ENCODE assay signal across 8 cellular contexts in genomic region chr1:228379165-228379460, GRCh38. TPM values are rescaled to one million over a fixed set of nuclear protein-coding genes. Genes with fewer than 3 reads are reported as not detected.
DNase-seq lines count a peak whose midpoint lies in the region; ATAC-seq lines count a peak whose summit lies in the region.

No MANE protein-coding gene starts in this region.

- peak overlapping the region; percentile 80 for H3K4me3 Mint-ChIP-seq in activated T-cell treated with anti-CD3 and anti-CD28 coated beads, Interleukin-2, amount 50 U/mL, for 24 hours
- H3K4me3 Mint-ChIP-seq in activated naive CD8-positive, alpha-beta T cell treated with anti-CD3 and anti-CD28 coated beads for 36 hours: peak overlapping the region; percentile 78
- peak overlapping the region; percentile 77 to 80 for H3K4me3 Mint-ChIP-seq in stimulated activated naive B cell treated with anti-CD40 and anti-IgM and Interleukin-4, amounts not matched to agents 10 μg/mL and 1 μg/mL and 100 μg/mL, for 72 hours

- DNase-seq in activated T-cell treated with anti-CD3 and anti-CD28 coated beads, Interleukin-2, amount 50 U/mL, for 24 hours: peak; percentile 52
- DNase-seq in activated T-cell treated with anti-CD3 and anti-CD28 coated beads, Interleukin-2, amount 50 U/mL, for 48 hours: no peak
- DNase-seq in activated naive CD8-positive, alpha-beta T cell treated with anti-CD3 and anti-CD28 coated beads for 36 hours: no peak
- no peak for DNase-seq in stimulated activated naive B cell treated with anti-CD40 and anti-IgM and Interleukin-4, amounts not matched to agents 10 μg/mL and 1 μg/mL and 100 μg/mL, for 72 hours
- DNase-seq in stimulated activated CD4-positive, alpha-beta T cell treated with anti-CD3 and anti-CD28 coated beads, Interleukin-4, amount 100 ng/mL, for 24 hours: no peak

- H3K36me3 ChIP-seq in iPS-15b (ENCODE audit: control insufficient read depth, insufficient read depth, low read length): no peaks in the 10 kb centered on the region

- no peak overlapping the region for H3K9ac ChIP-seq in iPS-15b (ENCODE audit: low read depth, low read length)

- peak overlapping the region; percentile 49 for H3K4me3 ChIP-seq in iPS-15b (ENCODE audit: low read depth, low read length)

- ATAC-seq in stimulated activated naive B cell treated with anti-CD40 and anti-IgM and Interleukin-4, amounts not matched to agents 10 μg/mL and 1 μg/mL and 100 μg/mL, for 72 hours (replicated peaks): peak in 1 of 2 donors; percentile 28
- ATAC-seq in GM19035 (IDR thresholded peaks at IDR 0.05; ENCODE audit: unreplicated experiment) (no peak), GM21367 (IDR thresholded peaks at IDR 0.05; ENCODE audit: unreplicated experiment) (no peak)

- H3K27ac Mint-ChIP-seq in activated T-cell treated with anti-CD3 and anti-CD28 coated beads, Interleukin-2, amount 50 U/mL, for 24 hours: no peak overlapping the region
- no peak overlapping the region for H3K27ac Mint-ChIP-seq in activated naive CD8-positive, alpha-beta T cell treated with anti-CD3 and anti-CD28 coated beads for 36 hours
- no peak overlapping the region for H3K27ac Mint-ChIP-seq in stimulated activated naive B cell treated with anti-CD40 and anti-IgM and Interleukin-4, amounts not matched to agents 10 μg/mL and 1 μg/mL and 100 μg/mL, for 72 hours

- H3K9me3 Mint-ChIP-seq in activated T-cell treated with anti-CD3 and anti-CD28 coated beads, Interleukin-2, amount 50 U/mL, for 24 hours: no peaks in the 10 kb centered on the region
- H3K9me3 Mint-ChIP-seq in activated naive CD8-positive, alpha-beta T cell treated with anti-CD3 and anti-CD28 coated beads for 36 hours: no peaks in the 10 kb centered on the region
- H3K9me3 Mint-ChIP-seq in stimulated activated naive B cell treated with anti-CD40 and anti-IgM and Interleukin-4, amounts not matched to agents 10 μg/mL and 1 μg/mL and 100 μg/mL, for 72 hours: no peaks in the 10 kb centered on the region

- H3K27me3 Mint-ChIP-seq in activated T-cell treated with anti-CD3 and anti-CD28 coated beads, Interleukin-2, amount 50 U/mL, for 24 hours: peaks cover 18% of the 10 kb centered on the region
- H3K27me3 Mint-ChIP-seq in activated naive CD8-positive, alpha-beta T cell treated with anti-CD3 and anti-CD28 coated beads for 36 hours: peaks cover 18% of the 10 kb centered on the region
- peaks cover 37 to 51% of the 10 kb centered on the region in 2 donors for H3K27me3 Mint-ChIP-seq in stimulated activated naive B cell treated with anti-CD40 and anti-IgM and Interleukin-4, amounts not matched to agents 10 μg/mL and 1 μg/mL and 100 μg/mL, for 72 hours

- peaks cover 27% of the 10 kb centered on the region for H3K27me3 ChIP-seq in iPS-15b (ENCODE audit: control insufficient read depth, insufficient read depth, low read length)

- H3K4me1 Mint-ChIP-seq in activated T-cell treated with anti-CD3 and anti-CD28 coated beads, Interleukin-2, amount 50 U/mL, for 24 hours (ENCODE audit: low read depth): peaks cover 8% of the 10 kb centered on the region
- peaks cover 9% of the 10 kb centered on the region for H3K4me1 Mint-ChIP-seq in activated naive CD8-positive, alpha-beta T cell treated with anti-CD3 and anti-CD28 coated beads for 36 hours
- peaks cover 8 to 10% of the 10 kb centered on the region in 2 donors for H3K4me1 Mint-ChIP-seq in stimulated activated naive B cell treated with anti-CD40 and anti-IgM and Interleukin-4, amounts not matched to agents 10 μg/mL and 1 μg/mL and 100 μg/mL, for 72 hours

- no peaks in the 10 kb centered on the region for H3K9me3 ChIP-seq in iPS-15b (ENCODE audit: control insufficient read depth, insufficient read depth, low read length)

- no peaks in the 10 kb centered on the region for H3K4me1 ChIP-seq in iPS-15b (ENCODE audit: control insufficient read depth, insufficient read depth, low read length)

- no peaks in the 10 kb centered on the region for H3K36me3 Mint-ChIP-seq in activated T-cell treated with anti-CD3 and anti-CD28 coated beads, Interleukin-2, amount 50 U/mL, for 24 hours (ENCODE audit: low read depth)
- no peaks in the 10 kb centered on the region for H3K36me3 Mint-ChIP-seq in activated naive CD8-positive, alpha-beta T cell treated with anti-CD3 and anti-CD28 coated beads for 36 hours
- peaks cover 0 to 3% of the 10 kb centered on the region in 2 donors for H3K36me3 Mint-ChIP-seq in stimulated activated naive B cell treated with anti-CD40 and anti-IgM and Interleukin-4, amounts not matched to agents 10 μg/mL and 1 μg/mL and 100 μg/mL, for 72 hours

RNA-seq across cellular contexts. Expression of gene TRIM11, which starts 27.5 kb away (rescaled TPM):
- total RNA-seq in activated naive CD8-positive, alpha-beta T cell treated with anti-CD3 and anti-CD28 coated beads for 36 hours: 10 to 100 TPM; 32.7 to 36.1 TPM

RNA-seq across cellular contexts. Expression of gene TRIM17, which starts 37.5 kb away (rescaled TPM):
- total RNA-seq in activated naive CD8-positive, alpha-beta T cell treated with anti-CD3 and anti-CD28 coated beads for 36 hours: 1 to 10 TPM; 1.3 to 1.9 TPM
